ENCODE assay signal across 27 cellular contexts in genomic region chr13:38093425-38093824, GRCh38.
"Had no signal": no experiment of that assay in that cellular context is flagged by ENCODE, and none has a peak within 500 bp of the region (broad histone marks: within the 10 kb centered on the region; RNA-seq: fewer than 3 reads in every experiment).

No MANE protein-coding gene starts in this region.

- H3K27me3 ChIP-seq: neutrophil, right lobe of liver, sigmoid colon, stomach, thyroid gland, tibial nerve, upper lobe of left lung, vagina had no signal

- H2AFZ ChIP-seq: parathyroid adenoma had no signal

- H3K9me3 ChIP-seq: neutrophil, psoas muscle, right lobe of liver, sigmoid colon, stomach, thoracic aorta, thyroid gland, tibial nerve, upper lobe of left lung, vagina had no signal

- H3K9me3 Mint-ChIP-seq: nephron; stimulated activated naive CD8-positive, alpha-beta T cell treated with anti-CD3 and anti-CD28 coated beads, Interleukin-15, Interleukin-2, amounts not matched to agents 100 ng/mL and 50 ng/mL, for 24 hours had no signal

- H3K4me3 Mint-ChIP-seq: natural killer cell; nephron; stimulated activated effector memory CD8-positive, alpha-beta T cell treated with anti-CD3 and anti-CD28 coated beads, Interleukin-12 subunit alpha, Interleukin-12 subunit beta, amount 100 ng/mL, for 72 hours; stimulated activated naive B cell treated with anti-CD40 and anti-IgM and Interleukin-4, amounts not matched to agents 10 μg/mL and 1 μg/mL and 100 μg/mL, for 72 hours; stimulated activated naive CD8-positive, alpha-beta T cell treated with anti-CD3 and anti-CD28 coated beads, Interleukin-15, Interleukin-2, amounts not matched to agents 100 ng/mL and 50 ng/mL, for 24 hours had no signal

- H3K9ac ChIP-seq: parathyroid adenoma had no signal

- H3K27ac Mint-ChIP-seq: natural killer cell; nephron; progenitor cell of endocrine pancreas; stimulated activated effector memory CD8-positive, alpha-beta T cell treated with anti-CD3 and anti-CD28 coated beads, Interleukin-12 subunit alpha, Interleukin-12 subunit beta, amount 100 ng/mL, for 72 hours; stimulated activated naive B cell treated with anti-CD40 and anti-IgM and Interleukin-4, amounts not matched to agents 10 μg/mL and 1 μg/mL and 100 μg/mL, for 72 hours; stimulated activated naive CD8-positive, alpha-beta T cell treated with anti-CD3 and anti-CD28 coated beads, Interleukin-15, Interleukin-2, amounts not matched to agents 100 ng/mL and 50 ng/mL, for 24 hours had no signal

- H3K36me3 Mint-ChIP-seq: natural killer cell; stimulated activated effector memory CD8-positive, alpha-beta T cell treated with anti-CD3 and anti-CD28 coated beads, Interleukin-12 subunit alpha, Interleukin-12 subunit beta, amount 100 ng/mL, for 72 hours; stimulated activated naive B cell treated with anti-CD40 and anti-IgM and Interleukin-4, amounts not matched to agents 10 μg/mL and 1 μg/mL and 100 μg/mL, for 72 hours had no signal

- H3K4me3 ChIP-seq: psoas muscle, right lobe of liver, sigmoid colon, stomach, thoracic aorta, thyroid gland, tibial nerve, upper lobe of left lung, vagina had no signal

- ATAC-seq: natural killer cell; psoas muscle; right cardiac atrium; right lobe of liver; stimulated activated effector memory CD8-positive, alpha-beta T cell treated with anti-CD3 and anti-CD28 coated beads, Interleukin-12 subunit alpha, Interleukin-12 subunit beta, amount 100 ng/mL, for 72 hours; stimulated activated naive B cell treated with anti-CD40 and anti-IgM and Interleukin-4, amounts not matched to agents 10 μg/mL and 1 μg/mL and 100 μg/mL, for 72 hours had no signal

- DNase-seq: natural killer cell; nucleus accumbens; posterior cingulate gyrus; psoas muscle; right cardiac atrium; right lobe of liver; sigmoid colon; small intestine; stimulated activated CD4-positive, alpha-beta T cell treated with anti-CD3 and anti-CD28 coated beads, Interleukin-15, amount 100 ng/mL, for 24 hours; stimulated activated CD4-positive, alpha-beta T cell treated with anti-CD3 and anti-CD28 coated beads, Interleukin-2, amount 100 ng/mL, for 24 hours; stimulated activated CD4-positive, alpha-beta T cell treated with anti-CD3 and anti-CD28 coated beads, Interleukin-2, amount 100 ng/mL, for 48 hours; stimulated activated CD4-positive, alpha-beta T cell treated with anti-CD3 and anti-CD28 coated beads, Interleukin-4, amount 100 ng/mL, for 24 hours; stimulated activated naive B cell treated with anti-CD40 and anti-IgM and Interleukin-4, amounts not matched to agents 10 μg/mL and 1 μg/mL and 100 μg/mL, for 72 hours; stimulated activated naive CD4-positive, alpha-beta T cell treated with Interleukin-2 at 50 U/mL for 16 hours; stomach; thyroid gland; trophoblast cell; upper lobe of left lung had no signal

- H3K27me3 Mint-ChIP-seq: progenitor cell of endocrine pancreas; stimulated activated naive B cell treated with anti-CD40 and anti-IgM and Interleukin-4, amounts not matched to agents 10 μg/mL and 1 μg/mL and 100 μg/mL, for 72 hours; stimulated activated naive CD8-positive, alpha-beta T cell treated with anti-CD3 and anti-CD28 coated beads, Interleukin-15, Interleukin-2, amounts not matched to agents 100 ng/mL and 50 ng/mL, for 24 hours had no signal

- H3K4me1 Mint-ChIP-seq: natural killer cell; nephron; stimulated activated effector memory CD8-positive, alpha-beta T cell treated with anti-CD3 and anti-CD28 coated beads, Interleukin-12 subunit alpha, Interleukin-12 subunit beta, amount 100 ng/mL, for 72 hours; stimulated activated naive B cell treated with anti-CD40 and anti-IgM and Interleukin-4, amounts not matched to agents 10 μg/mL and 1 μg/mL and 100 μg/mL, for 72 hours had no signal

- H3K4me1 ChIP-seq: parathyroid adenoma, psoas muscle, right lobe of liver, sigmoid colon, stomach, thyroid gland, tibial nerve, upper lobe of left lung, vagina had no signal

- H3K36me3 ChIP-seq: neutrophil, right lobe of liver, sigmoid colon, stomach, thoracic aorta, thyroid gland, tibial nerve, upper lobe of left lung, vagina had no signal

- H3K27ac ChIP-seq: neutrophil, parathyroid adenoma, psoas muscle, right lobe of liver, sigmoid colon, stomach, thoracic aorta, thyroid gland, tibial nerve, upper lobe of left lung, vagina had no signal

- H3K79me2 ChIP-seq: parathyroid adenoma had no signal
